ENCODE assay signal across 15 cellular contexts in genomic region chr3:29279276-29279675, GRCh38. TPM values are rescaled to one million over a fixed set of nuclear protein-coding genes. Genes with fewer than 3 reads are reported as not detected.
A peak's percentile ranks its signal among the peaks of the same experiment; 100 is the strongest.
DNase-seq lines count a peak whose midpoint lies in the region; ATAC-seq, FAIRE-seq and TF ChIP-seq lines count a peak whose summit lies in the region.
"Had no signal": no experiment of that assay in that cellular context is flagged by ENCODE, and none has a peak within 500 bp of the region (broad histone marks: within the 10 kb centered on the region; RNA-seq: fewer than 3 reads in every experiment).

No MANE protein-coding gene starts in this region.

- H3K79me2 ChIP-seq in endothelial cell of umbilical vein (ENCODE audit: control insufficient read depth, insufficient read depth, low read length): peaks cover 29% of the 10 kb centered on the region

- POLR2A ChIA-PET in endothelial cell of umbilical vein (lab: Charles Lee): no interaction called here

- dilution Hi-C loops in endothelial cell of umbilical vein (cut with MboI; ENCODE audit: extremely low pct_ligation_motif_present, low sequenced_read_pairs): no loop called here

- no peaks in the 10 kb centered on the region for H3K9me3 Mint-ChIP-seq in neural crest cell
- no peaks in the 10 kb centered on the region for H3K9me3 Mint-ChIP-seq in effector memory CD8-positive, alpha-beta T cell
- H3K9me3 Mint-ChIP-seq: activated T-helper 2 cell treated with anti-CD3 and anti-CD28 coated beads, Interferon-gamma antibody, Interleukin-2, Interleukin-4, amounts not matched to agents 10 μg/mL and 5 μg/mL and 100 μg/mL, durations not matched to agents 14 hours and 24 hours and 36 hours had no signal

- H3K4me1 Mint-ChIP-seq in neural crest cell: peaks cover 56% of the 10 kb centered on the region
- H3K4me1 Mint-ChIP-seq in effector memory CD8-positive, alpha-beta T cell (ENCODE audit: low read depth in 2 of 2): peaks cover 10 to 12% of the 10 kb centered on the region in 2 donors

- H3K4me3 ChIP-seq in heart left ventricle (peak overlapping the region in 9 of 12 donors; percentile 60 to 84 (median 67)), endothelial cell of umbilical vein (replicated peaks in 1 of 3; ENCODE audit: insufficient read depth in 1 of 3, low read depth in 1 of 3, low read length in 3 of 3) (peak overlapping the region in 1 of 3 experiments; percentile 94), uterus (no peak overlapping the region)
- H3K4me3 ChIP-seq: GM12878, SK-N-MC had no signal

- H3K27me3 Mint-ChIP-seq in neural crest cell (ENCODE audit: low read depth): no peaks in the 10 kb centered on the region
- H3K27me3 Mint-ChIP-seq in effector memory CD8-positive, alpha-beta T cell: no peaks in the 10 kb centered on the region

- H3K4me3 Mint-ChIP-seq in neural crest cell: peak overlapping the region; percentile 91
- H3K4me3 Mint-ChIP-seq in effector memory CD8-positive, alpha-beta T cell: no peak overlapping the region

- no peaks in the 10 kb centered on the region for H3K36me3 Mint-ChIP-seq in neural crest cell (ENCODE audit: low read depth)
- H3K36me3 Mint-ChIP-seq in effector memory CD8-positive, alpha-beta T cell (ENCODE audit: insufficient read depth): peaks cover 4% of the 10 kb centered on the region

- FAIRE-seq in endothelial cell of umbilical vein (lab: Jason Lieb, UNC): no peak
- FAIRE-seq: GM12878, TTC549 had no signal

- intact Hi-C loops in heart left ventricle (cut with DNase I): loop anchor here in 6 of 10 donors (5.0 to 10.0 kb wide), 5 partner anchors 107 to 364 kb away; no protein-coding TSS in a partner anchor
- intact Hi-C loops in cardiac septum (cut with DNase I): loop anchor here (5.0 kb wide), 1 partner anchor 137 kb away; no protein-coding TSS in a partner anchor
- intact Hi-C loops in endothelial cell of umbilical vein (cut with micrococcal nuclease): no loop called here
- intact Hi-C loops in uterus (cut with DNase I; ENCODE audit: low total_unique reads): no loop called here

- H3K9me1 ChIP-seq in endothelial cell of umbilical vein (replicated peaks; ENCODE audit: control insufficient read depth, extremely low read depth, insufficient read depth, low read length): no peaks in the 10 kb centered on the region

- CTCF ChIA-PET in endothelial cell of umbilical vein (lab: Charles Lee): interaction anchor here (1.2 to 4.4 kb wide), 5 partner anchors 9 to 611 kb away, joined by 4 to 43 read pairs (median 8); no protein-coding TSS in a partner anchor

- H2AFZ ChIP-seq in endothelial cell of umbilical vein (ENCODE audit: low read depth, low read length): peak overlapping the region; percentile 59

- WGBS in heart left ventricle, 4 donors: 41 to 62% (median 54%) methylated on average over 4 of the region's 4 CpGs

- H3K36me3 ChIP-seq in heart left ventricle: no peaks in the 10 kb centered on the region
- H3K36me3 ChIP-seq in endothelial cell of umbilical vein (ENCODE audit: control insufficient read depth in 2 of 2, extremely low read depth in 1 of 2, insufficient read depth in 2 of 2, low read length in 2 of 2): no peaks in the 10 kb centered on the region
- H3K36me3 ChIP-seq in uterus: no peaks in the 10 kb centered on the region
- H3K36me3 ChIP-seq: neutrophil had no signal

- H3K9ac ChIP-seq in endothelial cell of umbilical vein (replicated peaks; ENCODE audit: extremely low read depth, insufficient read depth, low read length): peak overlapping the region; percentile 98

- TF ChIP-seq POLR2A in heart left ventricle (IDR thresholded peaks at IDR 0.05) (no peak), endothelial cell of umbilical vein (IDR thresholded peaks at IDR 0.05; ENCODE audit: low read depth, low read length) (no peak), uterus (IDR thresholded peaks at IDR 0.05) (no peak)

- H3K4me1 ChIP-seq in heart left ventricle (peaks cover 0 to 30% (median 11%) of the 10 kb centered on the region in 12 donors), endothelial cell of umbilical vein (ENCODE audit: control insufficient read depth, extremely low read depth, insufficient read depth, low read length) (peaks cover 20% of the 10 kb centered on the region), uterus (peaks cover 0 to 6% of the 10 kb centered on the region in 2 donors)

- peak overlapping the region; percentile 62 for H3K27ac Mint-ChIP-seq in neural crest cell (ENCODE audit: unreplicated experiment)
- no peak overlapping the region for H3K27ac Mint-ChIP-seq in effector memory CD8-positive, alpha-beta T cell
- H3K27ac Mint-ChIP-seq: activated T-helper 2 cell treated with anti-CD3 and anti-CD28 coated beads, Interferon-gamma antibody, Interleukin-2, Interleukin-4, amounts not matched to agents 10 μg/mL and 5 μg/mL and 100 μg/mL, durations not matched to agents 14 hours and 24 hours and 36 hours had no signal

- H3K27ac ChIP-seq in heart left ventricle: peak overlapping the region in 11 of 12 donors; percentile 10 to 93 (median 90)
- H3K27ac ChIP-seq in endothelial cell of umbilical vein (ENCODE audit: insufficient read depth, low read depth, low read length): no peak overlapping the region
- peak overlapping the region; percentile 13 to 92 for H3K27ac ChIP-seq in uterus
- H3K27ac ChIP-seq: neutrophil, SK-N-MC had no signal

- H3K27me3 ChIP-seq in heart left ventricle (no peaks in the 10 kb centered on the region), endothelial cell of umbilical vein (ENCODE audit: control insufficient read depth in 2 of 2, insufficient read depth in 2 of 2, low read length in 2 of 2) (no peaks in the 10 kb centered on the region), uterus (no peaks in the 10 kb centered on the region)

- H4K20me1 ChIP-seq in endothelial cell of umbilical vein (replicated peaks; ENCODE audit: control insufficient read depth, extremely low read depth, insufficient read depth, low read length): no peaks in the 10 kb centered on the region

- DNase-seq in heart left ventricle (no peak), cardiac septum (ENCODE audit: low spot score) (no peak), endothelial cell of umbilical vein (ENCODE audit: low read depth, low spot score) (no peak), neural crest cell (ENCODE audit: low read depth, low spot score) (no peak), uterus (no peak)
- DNase-seq in effector memory CD8-positive, alpha-beta T cell: no peak
- DNase-seq: NCI-H1417; stimulated activated naive CD8-positive, alpha-beta T cell treated with anti-CD3 and anti-CD28 coated beads, Interleukin-15, Interleukin-2, amounts not matched to agents 100 U/mL and 50 U/mL, for 24 hours had no signal

- no TSS peak for BruUV-seq in endothelial cell of umbilical vein (replicated peaks; lab: Mats Ljungman, UMichigan)

- H3K4me2 ChIP-seq in endothelial cell of umbilical vein (ENCODE audit: insufficient read depth, low read length): peak overlapping the region; percentile 84

- ATAC-seq in heart left ventricle (no peak), HG02981 (IDR thresholded peaks at IDR 0.05; ENCODE audit: unreplicated experiment) (no peak), GM21528 (IDR thresholded peaks at IDR 0.05; ENCODE audit: low FRiP score, unreplicated experiment) (no peak)
- ATAC-seq in effector memory CD8-positive, alpha-beta T cell (replicated peaks): no peak
- ATAC-seq: GM12878; stimulated activated naive CD8-positive, alpha-beta T cell treated with anti-CD3 and anti-CD28 coated beads, Interleukin-15, Interleukin-2, amounts not matched to agents 100 U/mL and 50 U/mL, for 24 hours had no signal

- H3K9me3 ChIP-seq in heart left ventricle: no peaks in the 10 kb centered on the region
- no peaks in the 10 kb centered on the region for H3K9me3 ChIP-seq in endothelial cell of umbilical vein (replicated peaks; ENCODE audit: control insufficient read depth, insufficient read depth, low read length)
- H3K9me3 ChIP-seq in uterus: no peaks in the 10 kb centered on the region
- H3K9me3 ChIP-seq: neutrophil had no signal

- TF ChIP-seq CTCF in heart left ventricle (IDR thresholded peaks at IDR 0.05) (no peak), endothelial cell of umbilical vein (IDR thresholded peaks at IDR 0.05; ENCODE audit: extremely low read depth in 1 of 2, insufficient read depth in 1 of 2, low read depth in 1 of 2, low read length in 2 of 2) (no peak), neural crest cell (conservative IDR thresholded peaks at IDR 0.05) (no peak), uterus (IDR thresholded peaks at IDR 0.05) (no peak)

TF ChIP-seq in endothelial cell of umbilical vein, 7 proteins besides CTCF, POLR2A, EP300 and RAD21:
- no peak for TF ChIP-seq JUN (IDR thresholded peaks at IDR 0.05; ENCODE audit: borderline replicate concordance, insufficient read depth, insufficient read length, low read depth)

RNA-seq across cellular contexts. Expression of gene RBMS3, which starts 1.6 kb away (rescaled TPM):
- 10 to 100 TPM; 19.0 to 35.6 (median 27.3) TPM for total RNA-seq in heart left ventricle
- 1 to 10 TPM; 4.8 to 5.3 TPM for polyA plus RNA-seq in heart left ventricle
- 49.0 TPM for total RNA-seq in cardiac septum
- total RNA-seq in endothelial cell of umbilical vein: 37.3 and 42.3 TPM in 2 replicates
- 13.6 and 16.3 TPM in 2 replicates for polyA plus RNA-seq in endothelial cell of umbilical vein
- 11.4 and 11.9 TPM in 2 replicates for polyA plus RNA-seq in endothelial cell of umbilical vein (2011; cell fraction: cytosol; rRNA removed)
- polyA plus RNA-seq in endothelial cell of umbilical vein (2011; cell fraction: nucleus; rRNA removed): 42.3 and 46.1 TPM in 2 replicates
- 8.2 and 10.2 TPM in 2 replicates for polyA plus RNA-seq in endothelial cell of umbilical vein (2012)
- polyA minus RNA-seq in endothelial cell of umbilical vein: 95.1 and 103 TPM in 2 replicates
- 7.3 TPM for polyA minus RNA-seq in endothelial cell of umbilical vein (2011; cell fraction: cytosol; rRNA and poly(A)+ RNA removed)
- 142 and 159 TPM in 2 replicates for polyA minus RNA-seq in endothelial cell of umbilical vein (2011; cell fraction: nucleus; rRNA and poly(A)+ RNA removed)
- total RNA-seq in neural crest cell: 34.5 and 35.4 TPM in 2 replicates
- 100 to 1,000 TPM in 1 of 4 donors, 10 to 100 TPM in 3; 45.9 to 113 (median 75.4) TPM for total RNA-seq in uterus

Comparison
In these comparisons a context has a peak if more than half of its experiments do, and no peak if none do; other contexts are left out.
1. H3K4me3 ChIP-seq: peak in heart left ventricle (9 of 12); none in uterus (0 of 2).
2. intact Hi-C loops: an anchor here in heart left ventricle (5.0 to 10.0 kb wide) and cardiac septum (5.0 kb wide); none called in endothelial cell of umbilical vein and uterus.